In the genomic region with DNA sequence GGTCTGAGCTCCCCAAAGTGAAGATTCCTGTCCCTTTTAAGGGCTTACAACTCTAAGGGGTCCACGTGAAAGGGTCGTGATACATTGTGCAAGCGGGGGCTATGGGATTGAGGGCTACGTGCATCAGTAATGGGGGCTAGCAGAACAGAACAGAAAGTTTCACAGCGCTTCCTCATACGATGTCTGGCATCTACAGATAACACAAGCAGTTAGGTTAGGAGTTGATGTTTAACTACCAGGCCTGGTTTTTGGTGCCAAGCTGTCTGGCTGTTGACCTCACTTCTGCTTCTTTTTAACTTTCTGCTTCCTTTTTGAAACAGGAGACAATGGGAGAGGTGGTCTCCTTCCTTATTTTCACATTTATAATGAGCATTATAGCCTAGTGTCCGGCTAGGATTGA, we compare ENCODE assay signal across 12 cellular contexts.
"Had no signal": no experiment of that assay in that cellular context is flagged by ENCODE, and none has a peak within 500 bp of the region (broad histone marks: within the 10 kb centered on the region; RNA-seq: fewer than 3 reads in every experiment).

No MANE protein-coding gene starts in this region.

- ATAC-seq: activated CD4-positive, CD25-positive, alpha-beta regulatory T cell treated with anti-CD3 and anti-CD28 coated beads, Interleukin-2, amount 50 U/mL, for 24 hours; activated T-cell treated with anti-CD3 and anti-CD28 coated beads, Interleukin-2, amount 50 U/mL, for 72 hours; esophagus mucosa; gastrocnemius medialis; left ventricle myocardium superior had no signal

- DNase-seq: activated CD4-positive, alpha-beta T cell treated with anti-CD3 and anti-CD28 coated beads, Interleukin-2, amount 50 U/mL, for 1 hour; activated CD8-positive, alpha-beta memory T cell treated with anti-CD3 and anti-CD28 coated beads for 24 hours; activated CD8-positive, alpha-beta memory T cell treated with anti-CD3 and anti-CD28 coated beads, Interleukin-2, amount 50 U/mL, for 48 hours; activated effector memory CD4-positive, alpha-beta T cell treated with anti-CD3 and anti-CD28 coated beads, Interleukin-2, amount 50 U/mL, for 16 hours; activated T-cell treated with anti-CD3 and anti-CD28 coated beads, Interleukin-2, amount 50 U/mL, for 72 hours; effector CD8-positive, alpha-beta T cell; gastrocnemius medialis; head of caudate nucleus; left ventricle myocardium superior; uterus had no signal
